ENCODE assay signal across 1 cellular context in genomic region chr1:19081218-19081893, GRCh38.
TF ChIP-seq lines count a peak whose summit lies in the region.

No MANE protein-coding gene starts in this region.

TF ChIP-seq in WTC11, 78 proteins besides CTCF, POLR2A, EP300 and RAD21 (continued from another document):
- TF ChIP-seq PRDM15 (CRISPR knock-in tag; IDR thresholded peaks at IDR 0.05): no peak
- TF ChIP-seq ATF3 (CRISPR knock-in tag; conservative IDR thresholded peaks at IDR 0.05): no peak
- no peak for TF ChIP-seq ESRRA (CRISPR knock-in tag; IDR thresholded peaks at IDR 0.05; ENCODE audit: borderline replicate concordance)
- no peak for TF ChIP-seq NFE2L1 (CRISPR knock-in tag; IDR thresholded peaks at IDR 0.05)
- TF ChIP-seq NR2C2 (CRISPR knock-in tag; IDR thresholded peaks at IDR 0.05): no peak
- TF ChIP-seq ZNF317 (CRISPR knock-in tag; IDR thresholded peaks at IDR 0.05; ENCODE audit: borderline replicate concordance, low read depth): no peak
- TF ChIP-seq SP1 (CRISPR knock-in tag; conservative IDR thresholded peaks at IDR 0.05): no peak
